Comparison of ENCODE assay signal across 8 cellular contexts in the genomic region with DNA sequence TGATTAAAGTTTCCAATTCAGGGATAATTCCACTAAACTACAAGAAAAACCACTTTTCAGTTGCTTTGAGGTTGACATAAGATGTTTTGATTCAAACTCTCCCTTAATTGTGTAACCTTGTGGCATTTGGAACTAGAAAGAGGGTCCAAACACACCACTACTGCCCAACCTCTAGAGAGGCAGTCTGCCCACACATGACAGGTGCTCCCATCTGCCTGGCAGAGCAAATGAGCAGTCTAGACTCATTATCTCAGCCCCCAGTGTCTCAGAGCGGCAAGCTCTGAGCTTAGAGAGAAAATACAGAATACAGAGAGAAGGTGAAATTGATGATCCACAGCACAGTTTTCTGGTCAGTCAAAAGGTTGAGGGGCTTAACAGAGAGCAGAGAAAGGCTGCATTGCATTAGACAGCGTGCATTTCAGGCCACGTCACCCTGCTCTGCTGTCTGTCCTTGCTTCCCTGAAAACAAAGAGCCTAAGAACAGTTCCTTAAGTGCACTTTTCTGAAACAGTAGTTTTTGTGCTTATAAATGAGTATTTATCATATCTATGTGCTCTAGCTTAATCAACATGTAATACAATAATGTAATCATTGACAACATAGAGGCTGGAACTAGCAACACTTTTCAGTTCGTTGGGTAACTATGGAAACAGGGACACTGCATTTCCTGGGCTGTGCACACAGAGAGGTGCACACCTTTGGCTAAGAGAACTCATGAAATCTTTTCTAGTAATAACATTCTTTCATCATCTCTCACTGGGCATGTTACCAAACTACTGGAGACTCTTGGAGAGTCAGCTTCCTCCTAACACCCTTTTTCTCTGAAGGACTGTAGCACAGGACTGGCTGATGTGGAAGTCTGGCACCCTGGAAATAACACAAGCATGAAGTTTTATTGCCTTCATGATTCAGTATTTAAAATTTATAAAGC.
DNase-seq lines count a peak whose midpoint lies in the region; ATAC-seq and TF ChIP-seq lines count a peak whose summit lies in the region.

No MANE protein-coding gene starts in this region.

- CTCF ChIA-PET in RWPE1 (lab: Yijun Ruan, JAX) = no interaction called here

- ATAC-seq in GM18861 (IDR thresholded peaks at IDR 0.05; ENCODE audit: unreplicated experiment) = peak; percentile 68
- ATAC-seq in HG02678 (IDR thresholded peaks at IDR 0.05; ENCODE audit: unreplicated experiment) = peak; percentile 45
- peak; percentile 82 to 87 for ATAC-seq in lower lobe of right lung
- no peak for ATAC-seq in natural killer cell

- H3K27me3 Mint-ChIP-seq in natural killer cell (ENCODE audit: low read depth in 2 of 2) = no peaks in the 10 kb centered on the region

- H3K36me3 ChIP-seq in lower lobe of right lung = no peaks in the 10 kb centered on the region

- H3K9me3 Mint-ChIP-seq in natural killer cell = peaks cover 0 to 4% of the 10 kb centered on the region in 2 donors

- H3K4me1 ChIP-seq in lower lobe of right lung = peaks cover 10% of the 10 kb centered on the region

- POLR2A ChIA-PET in RWPE1 (lab: Yijun Ruan, JAX; ENCODE audit: low non-redundant PET) = no interaction called here

- DNase-seq in RWPE1 (ENCODE audit: low spot score) = peak; percentile 75
- no peak for DNase-seq in lower lobe of right lung
- no peak for DNase-seq in NCI-H2029 treated with DMSO at 0.1 percent for 48 hours (lab: John Stamatoyannopoulos, UW)
- DNase-seq in natural killer cell = no peak
- DNase-seq in activated CD8-positive, alpha-beta memory T cell treated with anti-CD3 and anti-CD28 coated beads for 24 hours = no peak
- DNase-seq in NCI-H2107 treated with DMSO at 0.1 percent for 48 hours (lab: John Stamatoyannopoulos, UW; ENCODE audit: unreplicated experiment) = no peak

- no peak overlapping the region for H3K4me3 ChIP-seq in lower lobe of right lung

- H3K9me3 ChIP-seq in lower lobe of right lung = no peaks in the 10 kb centered on the region

- H3K27ac ChIP-seq in RWPE1 = peak overlapping the region; percentile 60
- peak overlapping the region; percentile 28 for H3K27ac ChIP-seq in lower lobe of right lung

- no peaks in the 10 kb centered on the region for H3K27me3 ChIP-seq in lower lobe of right lung (ENCODE audit: low read depth)

- no peak overlapping the region for H3K4me3 Mint-ChIP-seq in natural killer cell

- no peaks in the 10 kb centered on the region for H3K36me3 Mint-ChIP-seq in natural killer cell

- no peaks in the 10 kb centered on the region for H3K4me1 Mint-ChIP-seq in natural killer cell

- TF ChIP-seq CTCF in RWPE1 (conservative IDR thresholded peaks at IDR 0.05; ENCODE audit: low read depth) = no peak
- TF ChIP-seq CTCF in lower lobe of right lung (IDR thresholded peaks at IDR 0.05) = no peak
- no peak for TF ChIP-seq CTCF in natural killer cell (IDR thresholded peaks at IDR 0.05)

- intact Hi-C loops in lower lobe of right lung (cut with DNase I) = no loop called here
- intact Hi-C loops in natural killer cell (cut with micrococcal nuclease) = no loop called here

- H3K27ac Mint-ChIP-seq in natural killer cell = no peak overlapping the region

Comparison
In these comparisons a context has a peak if more than half of its experiments do, and no peak if none do; other contexts are left out.
1. ATAC-seq: peak in GM18861 (single experiment), HG02678 (single experiment) and lower lobe of right lung (2 of 2); none in natural killer cell (0 of 3).